8 cellular contexts compared by ENCODE assay signal in genomic region chr12:52050771-52051541, GRCh38. TPM values are rescaled to one million over a fixed set of nuclear protein-coding genes. Genes with fewer than 3 reads are reported as not detected.
A peak's percentile ranks its signal among the peaks of the same experiment; 100 is the strongest.
DNase-seq lines count a peak whose midpoint lies in the region; ATAC-seq lines count a peak whose summit lies in the region.

Gene NR4A1, plus strand, starts transcription at chr12:52051442. Its CDS starts 2,887 bp downstream, at chr12:52054329.

- peak within 1 kb of the TSS; percentile 96 for H3K27ac ChIP-seq in CD4-positive, CD25-positive, alpha-beta regulatory T cell (ENCODE audit: insufficient read depth, low read length, poor library complexity, severe bottlenecking)

- peaks cover 7% of the 10 kb centered on the region for H3K27me3 Mint-ChIP-seq in CD4-positive, CD25-positive, alpha-beta regulatory T cell
- H3K27me3 Mint-ChIP-seq in effector memory CD8-positive, alpha-beta T cell, result peaks cover 6 to 10% of the 10 kb centered on the region in 2 donors

- H3K4me1 ChIP-seq in CD4-positive, CD25-positive, alpha-beta regulatory T cell (ENCODE audit: control insufficient read depth, insufficient read depth, low read length, poor library complexity, severe bottlenecking), result peaks cover 26% of the 10 kb centered on the region

- peak within 1 kb of the TSS; percentile 94 to 99 (median 98) for H3K4me3 Mint-ChIP-seq in CD4-positive, CD25-positive, alpha-beta regulatory T cell
- peak within 1 kb of the TSS; percentile 87 to 91 for H3K4me3 Mint-ChIP-seq in effector memory CD8-positive, alpha-beta T cell

- H3K36me3 Mint-ChIP-seq in CD4-positive, CD25-positive, alpha-beta regulatory T cell, result no peaks in the 10 kb centered on the region
- peaks cover 30% of the 10 kb centered on the region for H3K36me3 Mint-ChIP-seq in effector memory CD8-positive, alpha-beta T cell (ENCODE audit: insufficient read depth)

- no peaks in the 10 kb centered on the region for H3K9me3 ChIP-seq in CD4-positive, CD25-positive, alpha-beta regulatory T cell (ENCODE audit: control insufficient read depth in 2 of 2, low read length in 2 of 2)

- no peaks in the 10 kb centered on the region for H3K9me3 Mint-ChIP-seq in CD4-positive, CD25-positive, alpha-beta regulatory T cell
- no peaks in the 10 kb centered on the region for H3K9me3 Mint-ChIP-seq in effector memory CD8-positive, alpha-beta T cell

- peak within 1 kb of the TSS; percentile 84 for H3K4me3 ChIP-seq in CD4-positive, CD25-positive, alpha-beta regulatory T cell (ENCODE audit: low read depth, low read length)

- peak within 1 kb of the TSS; percentile 98 to 100 (median 99) for H3K27ac Mint-ChIP-seq in CD4-positive, CD25-positive, alpha-beta regulatory T cell
- peak within 1 kb of the TSS; percentile 93 to 96 for H3K27ac Mint-ChIP-seq in effector memory CD8-positive, alpha-beta T cell

- H3K4me1 Mint-ChIP-seq in CD4-positive, CD25-positive, alpha-beta regulatory T cell, result peaks cover 0 to 38% (median 25%) of the 10 kb centered on the region in 4 donors
- H3K4me1 Mint-ChIP-seq in effector memory CD8-positive, alpha-beta T cell (ENCODE audit: low read depth in 2 of 2), result peaks cover 22 to 34% of the 10 kb centered on the region in 2 donors

- peak; percentile 89 to 90 for ATAC-seq in CD4-positive, CD25-positive, alpha-beta regulatory T cell (ENCODE audit: low read depth in 2 of 2)
- ATAC-seq in GM19351 (IDR thresholded peaks at IDR 0.05; ENCODE audit: unreplicated experiment) (peak; percentile 82), HG03521 (IDR thresholded peaks at IDR 0.05; ENCODE audit: unreplicated experiment) (peak; percentile 82)
- peak; percentile 89 for ATAC-seq in effector memory CD8-positive, alpha-beta T cell (replicated peaks)

- peak; percentile 96 to 100 (median 98) for DNase-seq in CD4-positive, CD25-positive, alpha-beta regulatory T cell
- DNase-seq in NCI-H82 treated with DMSO at 0.1 percent for 48 hours (lab: John Stamatoyannopoulos, UW; ENCODE audit: unreplicated experiment) (peak; percentile 71), mesenteric fat pad (ENCODE audit: low spot score) (peak; percentile 99)
- peak; percentile 97 to 98 (median 98) for DNase-seq in activated CD8-positive, alpha-beta memory T cell treated with anti-CD3 and anti-CD28 coated beads for 48 hours (ENCODE audit: low read depth in 2 of 3, low spot score in 2 of 3)
- DNase-seq in effector memory CD8-positive, alpha-beta T cell, result peak; percentile 98 to 99 (median 99)
- DNase-seq in stimulated activated CD8-positive, alpha-beta memory T cell treated with anti-CD3 and anti-CD28 coated beads, Interleukin-15, amount 100 ng/mL, for 1 hour (ENCODE audit: low read depth), result peak; percentile 98

- H3K36me3 ChIP-seq in CD4-positive, CD25-positive, alpha-beta regulatory T cell (ENCODE audit: control insufficient read depth, insufficient read depth, low read length), result no peaks in the 10 kb centered on the region

- no peaks in the 10 kb centered on the region for H3K27me3 ChIP-seq in CD4-positive, CD25-positive, alpha-beta regulatory T cell (ENCODE audit: control insufficient read depth, insufficient read depth, low read length)

RNA-seq across cellular contexts. Expression of gene NR4A1, which starts in this region (rescaled TPM):
- total RNA-seq in CD4-positive, CD25-positive, alpha-beta regulatory T cell, result 143 TPM
- polyA plus RNA-seq in CD4-positive, CD25-positive, alpha-beta regulatory T cell, result under 1 TPM; 0.22 to 0.54 (median 0.47) TPM
- 863 TPM for total RNA-seq in mesenteric fat pad

Comparison
In these comparisons a context has a peak if more than half of its experiments do, and no peak if none do; other contexts are left out.
1. Peak in every context shown above with its lines: DNase-seq, ATAC-seq, H3K4me3 ChIP-seq and H3K27ac ChIP-seq.